ENCODE assay signal across 11 cellular contexts in the genomic region with DNA sequence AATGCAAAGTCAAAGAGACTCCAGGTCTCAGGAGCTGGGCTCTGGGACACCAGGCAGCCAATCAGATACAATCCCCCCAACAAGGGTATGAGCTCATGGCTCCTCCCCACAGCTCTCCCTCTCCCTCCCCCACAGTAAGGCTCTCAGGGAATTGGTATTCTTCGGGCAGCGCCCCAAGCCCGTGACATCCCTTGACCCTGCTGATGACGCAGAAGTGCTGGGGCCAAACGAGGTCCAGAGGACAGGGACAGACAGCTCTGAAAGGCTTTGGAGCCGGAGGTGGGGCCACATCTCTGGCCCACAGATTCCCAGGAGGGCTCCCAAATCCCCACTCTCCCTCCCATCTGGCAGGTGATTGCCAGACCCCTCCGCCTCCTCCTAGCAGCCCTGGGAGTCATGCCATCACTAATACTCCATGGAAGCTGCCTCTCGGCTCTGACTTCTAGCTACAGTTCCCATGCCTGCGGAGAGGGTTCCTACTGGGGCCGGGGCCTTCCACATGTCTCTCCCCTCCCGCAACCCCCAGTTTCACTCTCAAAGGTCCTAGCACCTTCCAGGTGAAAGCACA. TPM values are rescaled to one million over a fixed set of nuclear protein-coding genes. Genes with fewer than 3 reads are reported as not detected.
DNase-seq lines count a peak whose midpoint lies in the region; TF ChIP-seq lines count a peak whose summit lies in the region.
"Had no signal": no experiment of that assay in that cellular context is flagged by ENCODE, and none has a peak within 500 bp of the region (broad histone marks: within the 10 kb centered on the region; RNA-seq: fewer than 3 reads in every experiment).

No MANE protein-coding gene starts in this region.

- DNase-seq in H7 = peak; percentile 74
- peak; percentile 27 for DNase-seq in brain microvascular endothelial cell
- DNase-seq in iris pigment epithelial cell (ENCODE audit: low read depth) = peak; percentile 66
- peak; percentile 69 for DNase-seq in skeletal muscle cell (ENCODE audit: low read depth)
- DNase-seq in NK-92 treated with Interleukin-12 subunit alpha and Interleukin-12 subunit beta, amount 100 ng/mL, for 24 hours (lab: John Stamatoyannopoulos, UW) = no peak
- no peak for DNase-seq in effector memory CD4-positive, alpha-beta T cell
- DNase-seq in activated CD8-positive, alpha-beta memory T cell treated with anti-CD3 and anti-CD28 coated beads, Interleukin-2, amount 50 U/mL, for 48 hours = no peak
- no peak for DNase-seq in A673 (ENCODE audit: low spot score)
- DNase-seq: cortex of kidney, Kasumi-1 had no signal

- BruUV-seq in A673 (replicated peaks; lab: Mats Ljungman, UMichigan) = no TSS peak

- POLR2A ChIA-PET in A673 (lab: Charles Lee; ENCODE audit: low non-redundant PET) = no interaction called here

- CTCF ChIA-PET in A673 (lab: Charles Lee) = interaction anchor here (0.5 to 2.0 kb wide), 4 partner anchors 28 to 99 kb away, joined by 4 to 7 read pairs (median 5); no protein-coding TSS in a partner anchor

- no peak overlapping the region for H3K27ac ChIP-seq in brain microvascular endothelial cell
- no peak overlapping the region for H3K27ac ChIP-seq in effector memory CD4-positive, alpha-beta T cell (ENCODE audit: insufficient read depth, low read length, poor library complexity, severe bottlenecking)
- H3K27ac ChIP-seq in A673 (ENCODE audit: low read depth, low read length, poor library complexity, severe bottlenecking) = no peak overlapping the region

- H3K4me3 ChIP-seq in H7 (ENCODE audit: insufficient read depth, low read depth, low read length) (no peak overlapping the region), brain microvascular endothelial cell (ENCODE audit: low read depth, low read length) (no peak overlapping the region), skeletal muscle cell (ENCODE audit: low read depth, low read length) (no peak overlapping the region), A673 (ENCODE audit: low read depth, low read length, poor library complexity, severe bottlenecking) (no peak overlapping the region)
- H3K4me3 ChIP-seq in effector memory CD4-positive, alpha-beta T cell (ENCODE audit: insufficient read depth, low read depth, low read length, poor library complexity, severe bottlenecking) = no peak overlapping the region

- in situ Hi-C loops in brain microvascular endothelial cell (cut with HindIII; ENCODE audit: low pct_ligation_motif_present, low sequenced_read_pairs) = no loop called here

- intact Hi-C loops in A673 (cut with micrococcal nuclease; ENCODE audit: unreplicated experiment) = loop anchor here (2.0 kb wide), 1 partner anchor 19 kb away; no protein-coding TSS in a partner anchor

- H3K9me3 ChIP-seq in effector memory CD4-positive, alpha-beta T cell (ENCODE audit: control insufficient read depth, low read length) = no peaks in the 10 kb centered on the region
- no peaks in the 10 kb centered on the region for H3K9me3 ChIP-seq in A673 (ENCODE audit: low read depth, low read length, poor library complexity, severe bottlenecking)

- peaks cover 5% of the 10 kb centered on the region for H3K4me1 ChIP-seq in effector memory CD4-positive, alpha-beta T cell (ENCODE audit: control insufficient read depth, insufficient read depth, low read length, poor library complexity, severe bottlenecking)
- H3K4me1 ChIP-seq in A673 (ENCODE audit: insufficient read depth, low read length, poor library complexity, severe bottlenecking) = peaks cover 19% of the 10 kb centered on the region

- no peaks in the 10 kb centered on the region for H3K36me3 ChIP-seq in H7 (replicated peaks; ENCODE audit: control insufficient read depth, insufficient read depth, low read length)
- no peaks in the 10 kb centered on the region for H3K36me3 ChIP-seq in brain microvascular endothelial cell (replicated peaks)
- H3K36me3 ChIP-seq in effector memory CD4-positive, alpha-beta T cell (ENCODE audit: control insufficient read depth, insufficient read depth, low read length) = no peaks in the 10 kb centered on the region
- H3K36me3 ChIP-seq in A673 (ENCODE audit: insufficient read depth, low read length, poor library complexity, severe bottlenecking) = no peaks in the 10 kb centered on the region

- peaks cover 9% of the 10 kb centered on the region for H3K27me3 ChIP-seq in H7 (ENCODE audit: control insufficient read depth, insufficient read depth, low read length)
- H3K27me3 ChIP-seq in brain microvascular endothelial cell (replicated peaks) = peaks cover under 1% of the 10 kb centered on the region
- peaks cover 4% of the 10 kb centered on the region for H3K27me3 ChIP-seq in effector memory CD4-positive, alpha-beta T cell (replicated peaks; ENCODE audit: control insufficient read depth, insufficient read depth, low read length, poor library complexity, severe bottlenecking)
- H3K27me3 ChIP-seq in A673 (replicated peaks; ENCODE audit: insufficient read depth, low read depth, low read length, poor library complexity) = no peaks in the 10 kb centered on the region

- TF ChIP-seq CTCF in brain microvascular endothelial cell (IDR thresholded peaks at IDR 0.05; ENCODE audit: low read depth, low read length, missing control alignments) (no peak), A673 (conservative IDR thresholded peaks at IDR 0.05; ENCODE audit: low read depth, low read length) (no peak)

RNA-seq across cellular contexts. Expression of a gene that starts 5.8 kb away (rescaled TPM):
- total RNA-seq in H7 (2014; rRNA removed; shearing (Covaris generic)) = 2.7 and 2.8 TPM in 2 replicates
- total RNA-seq in A673 (2021) = 4.8 and 6.2 TPM in 2 replicates

RNA-seq across cellular contexts. Expression of a gene that starts 29.2 kb away (rescaled TPM):
- not detected in 2 replicates for total RNA-seq in H7 (2014; rRNA removed; shearing (Covaris generic))
- total RNA-seq in A673 (2021) = not detected in 2 replicates
- total RNA-seq: renal cortical epithelial cell had no signal

RNA-seq across cellular contexts. Expression of a gene that starts 35.0 kb away (rescaled TPM):
- total RNA-seq in H7 (2014; rRNA removed; shearing (Covaris generic)) = 2.1 TPM in 2 replicates
- 0.31 TPM in 1 of 2 replicates, not detected in the other for total RNA-seq in A673 (2021)

RNA-seq across cellular contexts. Expression of a gene that starts 41.4 kb away (rescaled TPM):
- total RNA-seq in H7 (2014; rRNA removed; shearing (Covaris generic)) = 26.4 and 28.9 TPM in 2 replicates
- total RNA-seq in A673 (2021) = 81.3 and 89.3 TPM in 2 replicates

RNA-seq across cellular contexts. Expression of a gene that starts 47.3 kb away (rescaled TPM):
- total RNA-seq in H7 (2014; rRNA removed; shearing (Covaris generic)) = 305 and 319 TPM in 2 replicates
- 150 and 187 TPM in 2 replicates for total RNA-seq in A673 (2021)

Comparison
In these comparisons a context has a peak if more than half of its experiments do, and no peak if none do; other contexts are left out.
1. DNase-seq: peak in H7 (single experiment), brain microvascular endothelial cell (single experiment), iris pigment epithelial cell (single experiment) and skeletal muscle cell (single experiment); none in NK-92 treated with Interleukin-12 subunit alpha and Interleukin-12 subunit beta, amount 100 ng/mL, for 24 hours (single experiment), effector memory CD4-positive, alpha-beta T cell (0 of 3), activated CD8-positive, alpha-beta memory T cell treated with anti-CD3 and anti-CD28 coated beads, Interleukin-2, amount 50 U/mL, for 48 hours (single experiment) and A673 (single experiment).